Comparison of ENCODE assay signal across 1 cellular context in the genomic region with DNA sequence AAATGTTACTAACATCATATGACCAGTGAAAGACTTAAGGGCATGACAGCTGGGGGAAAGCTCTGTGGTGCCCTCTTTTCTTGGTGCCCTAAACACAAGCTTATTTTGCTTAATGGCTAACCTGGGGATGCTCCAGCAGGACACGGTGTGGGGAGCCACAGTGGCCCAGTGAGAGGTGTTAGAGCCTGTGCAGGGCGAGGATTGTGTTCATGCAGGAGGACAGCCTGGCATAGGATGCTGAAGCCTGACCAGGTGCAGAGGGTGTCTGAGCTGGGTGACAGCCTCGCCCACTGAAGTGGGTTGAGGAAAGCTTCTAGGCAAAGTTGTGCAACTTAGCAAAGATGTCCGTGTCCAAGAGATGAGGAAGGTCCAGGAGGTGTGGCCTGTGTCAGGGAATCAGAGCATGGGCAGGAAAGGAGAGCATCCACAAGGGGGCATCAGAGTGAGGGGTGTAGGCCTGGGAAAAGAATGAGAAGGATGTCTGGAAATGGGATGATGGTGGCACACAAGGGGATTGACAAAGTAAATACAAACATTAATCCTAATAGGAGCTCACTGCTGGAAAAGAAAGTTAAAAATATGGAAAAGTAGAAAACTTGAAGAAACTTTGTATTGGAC.
A peak's percentile ranks its signal among the peaks of the same experiment; 100 is the strongest.
TF ChIP-seq lines count a peak whose summit lies in the region.

No MANE protein-coding gene starts in this region.

TF ChIP-seq in HepG2, 621 proteins besides CTCF, POLR2A, EP300 and RAD21 (continued from another document and continues in another):
- TF ChIP-seq, protein P1, sequence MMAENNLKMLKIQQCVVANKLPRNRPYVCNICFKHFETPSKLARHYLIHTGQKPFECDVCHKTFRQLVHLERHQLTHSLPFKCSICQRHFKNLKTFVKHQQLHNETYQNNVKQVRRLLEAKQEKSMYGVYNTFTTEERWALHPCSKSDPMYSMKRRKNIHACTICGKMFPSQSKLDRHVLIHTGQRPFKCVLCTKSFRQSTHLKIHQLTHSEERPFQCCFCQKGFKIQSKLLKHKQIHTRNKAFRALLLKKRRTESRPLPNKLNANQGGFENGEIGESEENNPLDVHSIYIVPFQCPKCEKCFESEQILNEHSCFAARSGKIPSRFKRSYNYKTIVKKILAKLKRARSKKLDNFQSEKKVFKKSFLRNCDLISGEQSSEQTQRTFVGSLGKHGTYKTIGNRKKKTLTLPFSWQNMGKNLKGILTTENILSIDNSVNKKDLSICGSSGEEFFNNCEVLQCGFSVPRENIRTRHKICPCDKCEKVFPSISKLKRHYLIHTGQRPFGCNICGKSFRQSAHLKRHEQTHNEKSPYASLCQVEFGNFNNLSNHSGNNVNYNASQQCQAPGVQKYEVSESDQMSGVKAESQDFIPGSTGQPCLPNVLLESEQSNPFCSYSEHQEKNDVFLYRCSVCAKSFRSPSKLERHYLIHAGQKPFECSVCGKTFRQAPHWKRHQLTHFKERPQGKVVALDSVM (CRISPR knock-in tag; IDR thresholded peaks at IDR 0.05): no peak
- TF ChIP-seq NR2F2 (IDR thresholded peaks at IDR 0.05; ENCODE audit: borderline replicate concordance, low read depth) (no peak), ERF (CRISPR knock-in tag; IDR thresholded peaks at IDR 0.05) (0 out of 2 replicates have a peak, but pooled peaks have one; percentile 62), CEBPB (IDR thresholded peaks at IDR 0.05; ENCODE audit: borderline replicate concordance, low read depth, low read length) (peak; percentile 37; the same call in 1 of the 2 replicates), ZNF280B (CRISPR knock-in tag; IDR thresholded peaks at IDR 0.05; ENCODE audit: borderline replicate concordance) (no peak), MTA1 (CRISPR knock-in tag; IDR thresholded peaks at IDR 0.05; ENCODE audit: borderline replicate concordance) (no peak), THYN1 (CRISPR knock-in tag; IDR thresholded peaks at IDR 0.05; ENCODE audit: borderline replicate concordance, low read depth) (no peak), CAMTA2 (CRISPR knock-in tag; IDR thresholded peaks at IDR 0.05; ENCODE audit: borderline replicate concordance) (no peak), MYNN (CRISPR knock-in tag; IDR thresholded peaks at IDR 0.05; ENCODE audit: low read depth) (no peak), KLF13 (CRISPR knock-in tag; IDR thresholded peaks at IDR 0.05) (no peak), ZNF883 (CRISPR knock-in tag; IDR thresholded peaks at IDR 0.05; ENCODE audit: not compliant biosample characterization) (no peak), ATF5 (CRISPR knock-in tag; IDR thresholded peaks at IDR 0.05; ENCODE audit: low read depth) (no peak), ZNF205 (CRISPR knock-in tag; IDR thresholded peaks at IDR 0.05) (no peak), POGZ (CRISPR knock-in tag; IDR thresholded peaks at IDR 0.05) (no peak), ZNF30 (CRISPR knock-in tag; IDR thresholded peaks at IDR 0.05) (no peak), XBP1 (CRISPR knock-in tag; IDR thresholded peaks at IDR 0.05) (no peak), ZNF607 (CRISPR knock-in tag; IDR thresholded peaks at IDR 0.05; ENCODE audit: borderline replicate concordance) (peak; percentile 52; the same call in 1 of the 2 replicates), ZNF674 (CRISPR knock-in tag; IDR thresholded peaks at IDR 0.05; ENCODE audit: low read depth) (no peak), MAFK (conservative IDR thresholded peaks at IDR 0.05 in 1 of 2, IDR thresholded peaks at IDR 0.05 in 1 of 2; ENCODE audit: low read length in 2 of 2) (no peak), ETV5 (CRISPR knock-in tag; IDR thresholded peaks at IDR 0.05; ENCODE audit: borderline replicate concordance) (peak; percentile 29; the same call in 1 of the 2 replicates), NFKB2 (CRISPR knock-in tag; IDR thresholded peaks at IDR 0.05; ENCODE audit: borderline replicate concordance) (no peak), CCAR2 (optimal IDR thresholded peaks at IDR 0.05; ENCODE audit: low read depth, low read length) (no peak), ZNF687 (CRISPR knock-in tag; IDR thresholded peaks at IDR 0.05) (peak; percentile 23; the same call in 1 of the 2 replicates), ZNF616 (CRISPR knock-in tag; IDR thresholded peaks at IDR 0.05; ENCODE audit: low read depth) (no peak), LCORL (IDR thresholded peaks at IDR 0.05) (no peak), LCORL (CRISPR knock-in tag; IDR thresholded peaks at IDR 0.05) (0 out of 2 replicates have a peak, but pooled peaks have one; percentile 24), FOXK2 (IDR thresholded peaks at IDR 0.05) (0 out of 2 replicates have a peak, but pooled peaks have one; percentile 7), ZNF7 (CRISPR knock-in tag; IDR thresholded peaks at IDR 0.05) (no peak), ZEB1 (IDR thresholded peaks at IDR 0.05; ENCODE audit: insufficient replicate concordance, low read depth) (no peak), ZNF784 (CRISPR knock-in tag; IDR thresholded peaks at IDR 0.05; ENCODE audit: borderline replicate concordance) (0 out of 2 replicates have a peak, but pooled peaks have one; percentile 15), HIVEP1 (CRISPR knock-in tag; IDR thresholded peaks at IDR 0.05) (no peak), ZBTB21 (CRISPR knock-in tag; IDR thresholded peaks at IDR 0.05) (no peak), ZFAT (CRISPR knock-in tag; conservative IDR thresholded peaks at IDR 0.05) (no peak), XRCC5 (optimal IDR thresholded peaks at IDR 0.05; ENCODE audit: low read length) (peak; percentile 60), STAT5B (CRISPR knock-in tag; IDR thresholded peaks at IDR 0.05) (no peak)
- TF ChIP-seq, protein P2, sequence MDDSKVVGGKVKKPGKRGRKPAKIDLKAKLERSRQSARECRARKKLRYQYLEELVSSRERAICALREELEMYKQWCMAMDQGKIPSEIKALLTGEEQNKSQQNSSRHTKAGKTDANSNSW (CRISPR knock-in tag; IDR thresholded peaks at IDR 0.05; ENCODE audit: borderline replicate concordance): no peak
- TF ChIP-seq, protein P3, sequence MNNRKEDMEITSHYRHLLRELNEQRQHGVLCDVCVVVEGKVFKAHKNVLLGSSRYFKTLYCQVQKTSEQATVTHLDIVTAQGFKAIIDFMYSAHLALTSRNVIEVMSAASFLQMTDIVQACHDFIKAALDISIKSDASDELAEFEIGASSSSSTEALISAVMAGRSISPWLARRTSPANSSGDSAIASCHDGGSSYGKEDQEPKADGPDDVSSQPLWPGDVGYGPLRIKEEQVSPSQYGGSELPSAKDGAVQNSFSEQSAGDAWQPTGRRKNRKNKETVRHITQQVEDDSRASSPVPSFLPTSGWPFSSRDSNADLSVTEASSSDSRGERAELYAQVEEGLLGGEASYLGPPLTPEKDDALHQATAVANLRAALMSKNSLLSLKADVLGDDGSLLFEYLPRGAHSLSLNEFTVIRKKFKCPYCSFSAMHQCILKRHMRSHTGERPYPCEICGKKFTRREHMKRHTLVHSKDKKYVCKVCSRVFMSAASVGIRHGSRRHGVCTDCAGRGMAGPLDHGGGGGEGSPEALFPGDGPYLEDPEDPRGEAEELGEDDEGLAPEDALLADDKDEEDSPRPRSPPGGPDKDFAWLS (CRISPR knock-in tag; IDR thresholded peaks at IDR 0.05; ENCODE audit: borderline replicate concordance): no peak
- TF ChIP-seq, protein P4, sequence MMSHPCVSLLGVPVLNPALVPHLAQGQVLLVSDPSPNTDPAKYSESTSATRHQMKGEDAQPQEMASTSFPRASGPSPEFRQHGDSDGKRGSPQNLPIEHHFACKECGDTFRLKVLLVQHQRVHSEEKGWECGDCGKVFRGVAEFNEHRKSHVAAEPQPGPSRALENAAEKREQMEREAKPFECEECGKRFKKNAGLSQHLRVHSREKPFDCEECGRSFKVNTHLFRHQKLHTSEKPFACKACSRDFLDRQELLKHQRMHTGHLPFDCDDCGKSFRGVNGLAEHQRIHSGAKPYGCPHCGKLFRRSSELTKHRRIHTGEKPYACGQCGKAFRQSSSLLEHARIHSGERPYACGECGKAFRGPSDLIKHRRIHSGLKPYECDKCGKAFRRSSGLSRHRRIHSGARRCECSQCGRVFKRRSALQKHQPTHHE (CRISPR knock-in tag; IDR thresholded peaks at IDR 0.05; ENCODE audit: borderline replicate concordance): no peak
- TF ChIP-seq, protein P5, sequence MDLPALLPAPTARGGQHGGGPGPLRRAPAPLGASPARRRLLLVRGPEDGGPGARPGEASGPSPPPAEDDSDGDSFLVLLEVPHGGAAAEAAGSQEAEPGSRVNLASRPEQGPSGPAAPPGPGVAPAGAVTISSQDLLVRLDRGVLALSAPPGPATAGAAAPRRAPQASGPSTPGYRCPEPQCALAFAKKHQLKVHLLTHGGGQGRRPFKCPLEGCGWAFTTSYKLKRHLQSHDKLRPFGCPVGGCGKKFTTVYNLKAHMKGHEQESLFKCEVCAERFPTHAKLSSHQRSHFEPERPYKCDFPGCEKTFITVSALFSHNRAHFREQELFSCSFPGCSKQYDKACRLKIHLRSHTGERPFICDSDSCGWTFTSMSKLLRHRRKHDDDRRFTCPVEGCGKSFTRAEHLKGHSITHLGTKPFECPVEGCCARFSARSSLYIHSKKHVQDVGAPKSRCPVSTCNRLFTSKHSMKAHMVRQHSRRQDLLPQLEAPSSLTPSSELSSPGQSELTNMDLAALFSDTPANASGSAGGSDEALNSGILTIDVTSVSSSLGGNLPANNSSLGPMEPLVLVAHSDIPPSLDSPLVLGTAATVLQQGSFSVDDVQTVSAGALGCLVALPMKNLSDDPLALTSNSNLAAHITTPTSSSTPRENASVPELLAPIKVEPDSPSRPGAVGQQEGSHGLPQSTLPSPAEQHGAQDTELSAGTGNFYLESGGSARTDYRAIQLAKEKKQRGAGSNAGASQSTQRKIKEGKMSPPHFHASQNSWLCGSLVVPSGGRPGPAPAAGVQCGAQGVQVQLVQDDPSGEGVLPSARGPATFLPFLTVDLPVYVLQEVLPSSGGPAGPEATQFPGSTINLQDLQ (CRISPR knock-in tag; IDR thresholded peaks at IDR 0.05): no peak
- TF ChIP-seq, protein P6, sequence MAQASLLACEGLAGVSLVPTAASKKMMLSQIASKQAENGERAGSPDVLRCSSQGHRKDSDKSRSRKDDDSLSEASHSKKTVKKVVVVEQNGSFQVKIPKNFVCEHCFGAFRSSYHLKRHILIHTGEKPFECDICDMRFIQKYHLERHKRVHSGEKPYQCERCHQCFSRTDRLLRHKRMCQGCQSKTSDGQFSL (CRISPR knock-in tag; IDR thresholded peaks at IDR 0.05): no peak
- TF ChIP-seq, protein P7, sequence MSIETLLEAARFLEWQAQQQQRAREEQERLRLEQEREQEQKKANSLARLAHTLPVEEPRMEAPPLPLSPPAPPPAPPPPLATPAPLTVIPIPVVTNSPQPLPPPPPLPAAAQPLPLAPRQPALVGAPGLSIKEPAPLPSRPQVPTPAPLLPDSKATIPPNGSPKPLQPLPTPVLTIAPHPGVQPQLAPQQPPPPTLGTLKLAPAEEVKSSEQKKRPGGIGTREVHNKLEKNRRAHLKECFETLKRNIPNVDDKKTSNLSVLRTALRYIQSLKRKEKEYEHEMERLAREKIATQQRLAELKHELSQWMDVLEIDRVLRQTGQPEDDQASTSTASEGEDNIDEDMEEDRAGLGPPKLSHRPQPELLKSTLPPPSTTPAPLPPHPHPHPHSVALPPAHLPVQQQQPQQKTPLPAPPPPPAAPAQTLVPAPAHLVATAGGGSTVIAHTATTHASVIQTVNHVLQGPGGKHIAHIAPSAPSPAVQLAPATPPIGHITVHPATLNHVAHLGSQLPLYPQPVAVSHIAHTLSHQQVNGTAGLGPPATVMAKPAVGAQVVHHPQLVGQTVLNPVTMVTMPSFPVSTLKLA (IDR thresholded peaks at IDR 0.05): no peak
